ENCODE assay signal across 1 cellular context in the genomic region with DNA sequence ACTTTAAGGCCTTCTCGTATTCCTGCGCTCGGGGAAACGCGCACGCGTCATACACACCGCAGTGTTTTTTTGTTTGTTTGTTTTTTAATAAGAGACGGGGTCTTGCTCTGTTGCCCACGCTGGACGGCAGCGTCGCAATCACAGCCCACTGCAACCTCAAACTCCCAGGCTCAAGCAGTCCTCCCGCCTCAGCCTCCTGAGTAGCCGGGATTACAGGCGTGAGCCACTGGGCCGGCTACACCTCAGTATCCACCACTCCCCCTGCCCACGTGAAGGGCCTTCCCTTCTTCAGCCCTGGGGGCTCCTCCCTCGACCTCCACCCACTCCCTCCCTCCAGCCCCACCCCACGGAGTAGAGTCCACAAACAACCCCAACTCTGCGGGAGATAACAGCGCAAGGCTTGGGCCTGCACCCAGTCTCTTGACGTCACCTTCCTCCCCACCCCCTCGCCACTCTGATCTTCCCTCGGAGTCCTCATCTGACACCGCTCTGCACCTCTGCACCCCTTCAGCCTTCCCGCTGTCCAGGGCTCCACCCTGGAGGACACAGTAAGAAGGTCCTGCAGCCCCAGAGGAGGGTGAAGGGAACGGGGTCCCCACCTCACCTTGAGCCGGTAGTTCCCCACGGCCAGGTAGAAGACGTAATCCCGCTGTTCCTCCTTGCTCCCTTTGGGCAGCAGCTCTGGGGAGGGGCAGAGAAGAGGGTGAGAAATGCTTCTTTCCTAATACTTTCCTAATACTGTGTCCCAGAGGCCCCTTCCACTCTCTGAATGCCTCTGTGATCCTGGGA.
A peak's percentile ranks its signal among the peaks of the same experiment; 100 is the strongest.
TF ChIP-seq lines count a peak whose summit lies in the region.

No MANE protein-coding gene starts in this region.

TF ChIP-seq in K562, 482 proteins besides CTCF, POLR2A, EP300 and RAD21 (continued from another document):
- TF ChIP-seq BRD9 (IDR thresholded peaks at IDR 0.05; ENCODE audit: low read depth, partially characterized antibody) (no peak), ETV6 (IDR thresholded peaks at IDR 0.05; ENCODE audit: borderline replicate concordance in 1 of 2, low read depth in 2 of 2, low read length in 1 of 2) (no peak), ETV6 (CRISPR knock-in tag; IDR thresholded peaks at IDR 0.05; ENCODE audit: borderline replicate concordance) (no peak), ZNF830 (CRISPR knock-in tag; IDR thresholded peaks at IDR 0.05) (no peak), CHD1 (IDR thresholded peaks at IDR 0.05; ENCODE audit: low read length) (no peak), CEBPB (tag; IDR thresholded peaks at IDR 0.05) (no peak)
- TF ChIP-seq, protein P1, sequence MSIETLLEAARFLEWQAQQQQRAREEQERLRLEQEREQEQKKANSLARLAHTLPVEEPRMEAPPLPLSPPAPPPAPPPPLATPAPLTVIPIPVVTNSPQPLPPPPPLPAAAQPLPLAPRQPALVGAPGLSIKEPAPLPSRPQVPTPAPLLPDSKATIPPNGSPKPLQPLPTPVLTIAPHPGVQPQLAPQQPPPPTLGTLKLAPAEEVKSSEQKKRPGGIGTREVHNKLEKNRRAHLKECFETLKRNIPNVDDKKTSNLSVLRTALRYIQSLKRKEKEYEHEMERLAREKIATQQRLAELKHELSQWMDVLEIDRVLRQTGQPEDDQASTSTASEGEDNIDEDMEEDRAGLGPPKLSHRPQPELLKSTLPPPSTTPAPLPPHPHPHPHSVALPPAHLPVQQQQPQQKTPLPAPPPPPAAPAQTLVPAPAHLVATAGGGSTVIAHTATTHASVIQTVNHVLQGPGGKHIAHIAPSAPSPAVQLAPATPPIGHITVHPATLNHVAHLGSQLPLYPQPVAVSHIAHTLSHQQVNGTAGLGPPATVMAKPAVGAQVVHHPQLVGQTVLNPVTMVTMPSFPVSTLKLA (conservative IDR thresholded peaks at IDR 0.05) = peak in 1 of 2 experiments; percentile 73; a peak in 3 of 4 replicates
- TF ChIP-seq, protein P2, sequence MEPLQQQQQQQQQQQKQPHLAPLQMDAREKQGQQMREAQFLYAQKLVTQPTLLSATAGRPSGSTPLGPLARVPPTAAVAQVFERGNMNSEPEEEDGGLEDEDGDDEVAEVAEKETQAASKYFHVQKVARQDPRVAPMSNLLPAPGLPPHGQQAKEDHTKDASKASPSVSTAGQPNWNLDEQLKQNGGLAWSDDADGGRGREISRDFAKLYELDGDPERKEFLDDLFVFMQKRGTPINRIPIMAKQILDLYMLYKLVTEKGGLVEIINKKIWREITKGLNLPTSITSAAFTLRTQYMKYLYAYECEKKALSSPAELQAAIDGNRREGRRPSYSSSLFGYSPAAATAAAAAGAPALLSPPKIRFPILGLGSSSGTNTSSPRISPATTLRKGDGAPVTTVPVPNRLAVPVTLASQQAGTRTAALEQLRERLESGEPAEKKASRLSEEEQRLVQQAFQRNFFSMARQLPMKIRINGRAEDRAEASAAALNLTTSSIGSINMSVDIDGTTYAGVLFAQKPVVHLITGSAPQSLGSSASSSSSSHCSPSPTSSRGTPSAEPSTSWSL (CRISPR knock-in tag; IDR thresholded peaks at IDR 0.05; ENCODE audit: borderline replicate concordance) = no peak
